Comparison of ENCODE assay signal across 13 cellular contexts in the genomic region with DNA sequence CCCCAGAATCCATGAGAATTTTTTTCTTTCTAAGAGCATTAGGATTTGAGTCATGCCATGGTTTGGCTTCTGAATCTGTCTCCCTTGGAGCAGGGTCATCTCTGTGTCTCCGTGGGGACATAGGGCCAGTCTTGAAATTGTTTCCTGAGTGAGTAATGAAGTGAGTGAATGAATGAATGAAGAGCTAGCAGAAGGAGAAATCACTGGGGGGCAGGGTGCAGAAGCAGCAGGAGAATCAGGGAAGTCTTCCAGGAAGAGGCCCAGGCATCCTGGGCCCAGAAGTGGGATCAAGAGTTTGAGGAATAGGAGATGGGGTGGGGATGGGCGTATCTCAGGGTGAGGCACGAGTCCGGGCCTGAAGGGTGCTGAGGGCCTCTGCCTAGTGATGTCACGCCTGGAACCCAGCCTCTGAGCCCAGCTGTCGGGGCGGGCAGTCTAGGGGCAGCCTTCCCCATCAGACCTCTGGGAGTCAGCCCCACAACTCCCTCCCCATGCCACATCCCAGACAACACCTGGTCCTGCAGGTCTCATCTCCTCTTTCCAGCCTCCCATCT. TPM values are rescaled to one million over a fixed set of nuclear protein-coding genes. Genes with fewer than 3 reads are reported as not detected.
"Had no signal": no experiment of that assay in that cellular context is flagged by ENCODE, and none has a peak within 500 bp of the region (broad histone marks: within the 10 kb centered on the region; RNA-seq: fewer than 3 reads in every experiment).

No MANE protein-coding gene starts in this region.

- H3K4me3 Mint-ChIP-seq: activated T-cell treated with anti-CD3 and anti-CD28 coated beads, Interleukin-2, amount 50 U/mL, for 72 hours; T-helper 2 cell treated with Interferon-gamma antibody and Interleukin-4, amounts not matched to agents 5 μg/mL and 100 μg/mL, for 36 hours had no signal

- DNase-seq: activated CD4-positive, alpha-beta T cell treated with anti-CD3 and anti-CD28 coated beads, Interleukin-2, amount 50 U/mL, for 48 hours; activated CD4-positive, CD25-positive, alpha-beta regulatory T cell treated with anti-CD3 and anti-CD28 coated beads, Interleukin-2, amount 50 U/mL, for 72 hours; activated T-cell treated with anti-CD3 and anti-CD28 coated beads, Interleukin-2, amount 50 U/mL, for 72 hours; glutamatergic neuron; left colon; naive thymus-derived CD8-positive, alpha-beta T cell; stimulated activated CD4-positive, alpha-beta T cell treated with anti-CD3 and anti-CD28 coated beads, Interleukin-4, amount 100 ng/mL, for 1 hour; stimulated activated CD8-positive, alpha-beta memory T cell treated with anti-CD3 and anti-CD28 coated beads, Interleukin-4, amount 100 ng/mL, for 48 hours had no signal

- H3K4me3 ChIP-seq: cardiac muscle cell, esophagus muscularis mucosa, vagina had no signal

- H3K9me3 Mint-ChIP-seq: activated T-cell treated with anti-CD3 and anti-CD28 coated beads, Interleukin-2, amount 50 U/mL, for 72 hours; naive thymus-derived CD8-positive, alpha-beta T cell; T-helper 2 cell treated with Interferon-gamma antibody and Interleukin-4, amounts not matched to agents 5 μg/mL and 100 μg/mL, for 36 hours had no signal

- H3K4me1 ChIP-seq: esophagus muscularis mucosa had no signal

- H3K27me3 ChIP-seq: cardiac muscle cell, vagina had no signal

- H3K36me3 Mint-ChIP-seq: naive thymus-derived CD8-positive, alpha-beta T cell had no signal

- H3K27ac ChIP-seq: cardiac muscle cell, esophagus muscularis mucosa, vagina had no signal

- ATAC-seq: activated T-cell treated with anti-CD3 and anti-CD28 coated beads, Interleukin-2, amount 50 U/mL, for 72 hours; left colon; naive thymus-derived CD8-positive, alpha-beta T cell had no signal

- H3K9me3 ChIP-seq: esophagus muscularis mucosa, vagina had no signal

- H3K27ac Mint-ChIP-seq: activated T-cell treated with anti-CD3 and anti-CD28 coated beads, Interleukin-2, amount 50 U/mL, for 72 hours; naive thymus-derived CD8-positive, alpha-beta T cell had no signal

- H3K36me3 ChIP-seq: cardiac muscle cell, esophagus muscularis mucosa, vagina had no signal

RNA-seq across cellular contexts. Expression of a gene that starts 12.5 kb away (rescaled TPM):
- total RNA-seq: lung microvascular endothelial cell had no signal
